In genomic region chr19:49767967-49768581, GRCh38 we compare ENCODE assay signal across 8 cellular contexts. TPM values are rescaled to one million over a fixed set of nuclear protein-coding genes. Genes with fewer than 3 reads are reported as not detected.
DNase-seq lines count a peak whose midpoint lies in the region; ATAC-seq and TF ChIP-seq lines count a peak whose summit lies in the region.

No MANE protein-coding gene starts in this region.

- 56 to 62% methylated on average over 12 of the region's 12 CpGs for WGBS in thyroid gland, 2 donors

- H3K36me3 Mint-ChIP-seq in activated T-helper 2 cell treated with anti-CD3 and anti-CD28 coated beads, Interferon-gamma antibody, Interleukin-2, Interleukin-4, amounts not matched to agents 10 μg/mL and 5 μg/mL and 100 μg/mL, durations not matched to agents 14 hours and 24 hours and 36 hours (ENCODE audit: low read depth): peaks cover 6% of the 10 kb centered on the region
- peaks cover 29% of the 10 kb centered on the region for H3K36me3 Mint-ChIP-seq in stimulated activated effector memory CD8-positive, alpha-beta T cell treated with anti-CD3 and anti-CD28 coated beads, Interleukin-12 subunit alpha, Interleukin-12 subunit beta, amount 100 ng/mL, for 72 hours

- H3K4me1 ChIP-seq in HUES48 (ENCODE audit: control insufficient read depth, insufficient read depth, low read length): peaks cover 12% of the 10 kb centered on the region; the same call in 1 of the 2 replicates
- H3K4me1 ChIP-seq in iPS-15b (ENCODE audit: control insufficient read depth, insufficient read depth, low read length): peaks cover 3% of the 10 kb centered on the region
- peaks cover 14 to 21% of the 10 kb centered on the region in 2 donors for H3K4me1 ChIP-seq in thyroid gland

- intact Hi-C loops in activated T-helper 2 cell treated with anti-CD3 and anti-CD28 coated beads, Interferon-gamma antibody, Interleukin-2, Interleukin-4, amounts not matched to agents 10 μg/mL and 5 μg/mL and 100 μg/mL, durations not matched to agents 14 hours and 24 hours and 36 hours (cut with micrococcal nuclease): loop anchor here (2.0 kb wide), 2 partner anchors 45 to 91 kb away; partner anchors contain the start of genes FUZ and PRMT1
- intact Hi-C loops in thyroid gland (cut with DNase I): loop anchor here (10.0 kb wide), 1 partner anchor 107 kb away; the partner anchor contains the start of genes AKT1S1 and TBC1D17

- no peak for ATAC-seq in stimulated activated effector memory CD8-positive, alpha-beta T cell treated with anti-CD3 and anti-CD28 coated beads, Interleukin-12 subunit alpha, Interleukin-12 subunit beta, amount 100 ng/mL, for 72 hours
- ATAC-seq in GM19023 (IDR thresholded peaks at IDR 0.05; ENCODE audit: unreplicated experiment) (no peak), GM19463 (IDR thresholded peaks at IDR 0.05; ENCODE audit: unreplicated experiment) (no peak)

- H3K9me3 ChIP-seq in HUES48 (ENCODE audit: control insufficient read depth, insufficient read depth, low read length): no peaks in the 10 kb centered on the region
- H3K9me3 ChIP-seq in iPS-15b (ENCODE audit: control insufficient read depth, insufficient read depth, low read length): no peaks in the 10 kb centered on the region
- H3K9me3 ChIP-seq in thyroid gland: no peaks in the 10 kb centered on the region

- H3K27ac Mint-ChIP-seq in activated T-helper 2 cell treated with anti-CD3 and anti-CD28 coated beads, Interferon-gamma antibody, Interleukin-2, Interleukin-4, amounts not matched to agents 10 μg/mL and 5 μg/mL and 100 μg/mL, durations not matched to agents 14 hours and 24 hours and 36 hours: peak overlapping the region; percentile 72
- peak overlapping the region; percentile 94 for H3K27ac Mint-ChIP-seq in stimulated activated effector memory CD8-positive, alpha-beta T cell treated with anti-CD3 and anti-CD28 coated beads, Interleukin-12 subunit alpha, Interleukin-12 subunit beta, amount 100 ng/mL, for 72 hours

- no peak for TF ChIP-seq CTCF in thyroid gland (IDR thresholded peaks at IDR 0.05)

- peaks cover 18% of the 10 kb centered on the region for H3K4me1 Mint-ChIP-seq in activated T-helper 2 cell treated with anti-CD3 and anti-CD28 coated beads, Interferon-gamma antibody, Interleukin-2, Interleukin-4, amounts not matched to agents 10 μg/mL and 5 μg/mL and 100 μg/mL, durations not matched to agents 14 hours and 24 hours and 36 hours (ENCODE audit: low read depth)
- H3K4me1 Mint-ChIP-seq in stimulated activated effector memory CD8-positive, alpha-beta T cell treated with anti-CD3 and anti-CD28 coated beads, Interleukin-12 subunit alpha, Interleukin-12 subunit beta, amount 100 ng/mL, for 72 hours: peaks cover 44% of the 10 kb centered on the region

- no peaks in the 10 kb centered on the region for H3K9me3 Mint-ChIP-seq in activated T-helper 2 cell treated with anti-CD3 and anti-CD28 coated beads, Interferon-gamma antibody, Interleukin-2, Interleukin-4, amounts not matched to agents 10 μg/mL and 5 μg/mL and 100 μg/mL, durations not matched to agents 14 hours and 24 hours and 36 hours
- no peaks in the 10 kb centered on the region for H3K9me3 Mint-ChIP-seq in stimulated activated effector memory CD8-positive, alpha-beta T cell treated with anti-CD3 and anti-CD28 coated beads, Interleukin-12 subunit alpha, Interleukin-12 subunit beta, amount 100 ng/mL, for 72 hours

- TF ChIP-seq POLR2A in thyroid gland (IDR thresholded peaks at IDR 0.05): no peak

- H3K4me3 Mint-ChIP-seq in activated T-helper 2 cell treated with anti-CD3 and anti-CD28 coated beads, Interferon-gamma antibody, Interleukin-2, Interleukin-4, amounts not matched to agents 10 μg/mL and 5 μg/mL and 100 μg/mL, durations not matched to agents 14 hours and 24 hours and 36 hours (ENCODE audit: low read depth): peak overlapping the region; percentile 96
- H3K4me3 Mint-ChIP-seq in stimulated activated effector memory CD8-positive, alpha-beta T cell treated with anti-CD3 and anti-CD28 coated beads, Interleukin-12 subunit alpha, Interleukin-12 subunit beta, amount 100 ng/mL, for 72 hours: peak overlapping the region; percentile 88

- H3K27me3 ChIP-seq in HUES48 (ENCODE audit: control insufficient read depth, insufficient read depth, low read length) (no peaks in the 10 kb centered on the region), iPS-15b (ENCODE audit: control insufficient read depth, insufficient read depth, low read length) (no peaks in the 10 kb centered on the region), thyroid gland (no peaks in the 10 kb centered on the region)

- H3K27ac ChIP-seq in HUES48 (ENCODE audit: low read depth, low read length) (peak overlapping the region; percentile 9), thyroid gland (peak overlapping the region in 1 of 3 donors; percentile 56)

- no peak for DNase-seq in activated T-helper 2 cell treated with anti-CD3 and anti-CD28 coated beads, Interferon-gamma antibody, Interleukin-2, Interleukin-4, amounts not matched to agents 10 μg/mL and 5 μg/mL and 100 μg/mL, durations not matched to agents 14 hours and 24 hours and 36 hours (ENCODE audit: low spot score)
- DNase-seq in stimulated activated effector memory CD8-positive, alpha-beta T cell treated with anti-CD3 and anti-CD28 coated beads, Interleukin-12 subunit alpha, Interleukin-12 subunit beta, amount 100 ng/mL, for 72 hours (ENCODE audit: low spot score in 2 of 2): no peak
- no peak for DNase-seq in NOMO-1 (lab: John Stamatoyannopoulos, UW; ENCODE audit: unreplicated experiment in 2 of 2)
- no peak for DNase-seq in thyroid gland

- H3K36me3 ChIP-seq in HUES48 (ENCODE audit: control insufficient read depth, insufficient read depth, low read length): no peaks in the 10 kb centered on the region
- H3K36me3 ChIP-seq in iPS-15b (ENCODE audit: control insufficient read depth, insufficient read depth, low read length): no peaks in the 10 kb centered on the region
- H3K36me3 ChIP-seq in thyroid gland: no peaks in the 10 kb centered on the region

- no peaks in the 10 kb centered on the region for H3K27me3 Mint-ChIP-seq in activated T-helper 2 cell treated with anti-CD3 and anti-CD28 coated beads, Interferon-gamma antibody, Interleukin-2, Interleukin-4, amounts not matched to agents 10 μg/mL and 5 μg/mL and 100 μg/mL, durations not matched to agents 14 hours and 24 hours and 36 hours (ENCODE audit: low read depth)

- no peak overlapping the region for H3K9ac ChIP-seq in HUES48 (ENCODE audit: low read depth, low read length)
- H3K9ac ChIP-seq in iPS-15b (ENCODE audit: low read depth, low read length): no peak overlapping the region

- peak overlapping the region; percentile 89 for H3K4me3 ChIP-seq in HUES48 (ENCODE audit: low read depth, low read length)
- peak overlapping the region; percentile 85 for H3K4me3 ChIP-seq in iPS-15b (ENCODE audit: low read depth, low read length)
- H3K4me3 ChIP-seq in thyroid gland (replicated peaks in 1 of 3): peak overlapping the region in 1 of 3 donors; percentile 88

RNA-seq across cellular contexts. Expression of gene AP2A1, which starts 1.3 kb away (rescaled TPM):
- 61.9 and 65.4 TPM in 2 replicates for total RNA-seq in activated T-helper 2 cell treated with anti-CD3 and anti-CD28 coated beads, Interferon-gamma antibody, Interleukin-2, Interleukin-4, amounts not matched to agents 10 μg/mL and 5 μg/mL and 100 μg/mL, durations not matched to agents 14 hours and 24 hours and 36 hours
- total RNA-seq in thyroid gland: 10 to 100 TPM; 48.4 to 77.6 (median 66.9) TPM

RNA-seq across cellular contexts. Expression of gene TSKS, which starts 5.0 kb away (rescaled TPM):
- 2.0 and 2.3 TPM in 2 replicates for total RNA-seq in activated T-helper 2 cell treated with anti-CD3 and anti-CD28 coated beads, Interferon-gamma antibody, Interleukin-2, Interleukin-4, amounts not matched to agents 10 μg/mL and 5 μg/mL and 100 μg/mL, durations not matched to agents 14 hours and 24 hours and 36 hours
- under 1 TPM in 2 of 4 donors, not detected in 2; 0.22 to 0.81 TPM for total RNA-seq in thyroid gland

RNA-seq across cellular contexts. Expression of gene FUZ, which starts 45.0 kb away (rescaled TPM):
- total RNA-seq in activated T-helper 2 cell treated with anti-CD3 and anti-CD28 coated beads, Interferon-gamma antibody, Interleukin-2, Interleukin-4, amounts not matched to agents 10 μg/mL and 5 μg/mL and 100 μg/mL, durations not matched to agents 14 hours and 24 hours and 36 hours: 13.0 and 13.6 TPM in 2 replicates
- 10 to 100 TPM; 20.1 to 40.1 (median 33.3) TPM for total RNA-seq in thyroid gland

RNA-seq across cellular contexts. Expression of gene MED25, which starts 50.0 kb away (rescaled TPM):
- total RNA-seq in activated T-helper 2 cell treated with anti-CD3 and anti-CD28 coated beads, Interferon-gamma antibody, Interleukin-2, Interleukin-4, amounts not matched to agents 10 μg/mL and 5 μg/mL and 100 μg/mL, durations not matched to agents 14 hours and 24 hours and 36 hours: 44.0 and 49.6 TPM in 2 replicates
- 10 to 100 TPM; 42.6 to 50.2 (median 44.9) TPM for total RNA-seq in thyroid gland
